19 cellular contexts compared by ENCODE assay signal in the genomic region with DNA sequence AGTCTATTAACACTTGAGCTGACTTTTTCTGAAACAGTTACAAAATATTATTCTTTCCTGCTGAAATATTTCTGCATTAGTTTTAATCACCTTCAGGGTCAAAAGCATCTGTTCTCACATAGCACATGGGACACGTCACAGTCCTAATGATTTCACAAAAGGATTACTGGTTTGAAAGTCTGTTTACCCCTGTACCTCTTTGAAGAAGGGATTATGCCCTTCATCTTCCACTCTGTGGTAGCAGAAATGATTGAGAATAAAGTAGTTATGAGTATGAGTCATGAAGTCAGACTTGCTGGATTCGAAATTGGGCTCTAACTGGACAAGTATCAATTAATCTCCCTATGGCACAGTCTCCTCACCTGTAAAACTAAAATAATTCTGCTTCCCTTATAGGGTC.
"Had no signal": no experiment of that assay in that cellular context is flagged by ENCODE, and none has a peak within 500 bp of the region (broad histone marks: within the 10 kb centered on the region; RNA-seq: fewer than 3 reads in every experiment).

No MANE protein-coding gene starts in this region.

- FAIRE-seq: keratinocyte had no signal

- H3K27me3 ChIP-seq: foreskin keratinocyte had no signal

- H3K4me1 ChIP-seq: foreskin keratinocyte had no signal

- H3K36me3 Mint-ChIP-seq: activated naive CD4-positive, alpha-beta T cell treated with anti-CD3 and anti-CD28 coated beads, Interleukin-2, amount 50 U/mL, for 24 hours; natural killer cell treated with Interleukin-12 subunit alpha and Interleukin-12 subunit beta and Interleukin-15 and Interleukin-18, amount 100 ng/mL, for 72 hours had no signal

- H3K4me1 Mint-ChIP-seq: activated CD4-positive, alpha-beta memory T cell treated with anti-CD3 and anti-CD28 coated beads, Interleukin-2, amount 10 ng/mL, durations not matched to agents 7 days and 5 days; activated naive CD4-positive, alpha-beta T cell treated with anti-CD3 and anti-CD28 coated beads, Interleukin-2, amount 50 U/mL, for 24 hours had no signal

- DNase-seq: activated CD4-positive, alpha-beta memory T cell treated with anti-CD3 and anti-CD28 coated beads, Interleukin-2, amount 10 ng/mL, durations not matched to agents 7 days and 5 days; activated CD4-positive, alpha-beta T cell treated with anti-CD3 and anti-CD28 coated beads for 48 hours; activated CD4-positive, CD25-positive, alpha-beta regulatory T cell; activated effector memory CD4-positive, alpha-beta T cell treated with anti-CD3 and anti-CD28 coated beads, Interleukin-2, amount 50 U/mL, for 16 hours; activated T-cell treated with anti-CD3 and anti-CD28 coated beads, Interleukin-2, amount 50 U/mL, for 4 hours; dermis blood vessel endothelial cell; effector memory CD4-positive, alpha-beta T cell; foreskin keratinocyte; hypothalamus; stimulated activated CD4-positive, alpha-beta T cell treated with anti-CD3 and anti-CD28 coated beads, Interleukin-12 subunit alpha, Interleukin-12 subunit beta, amount 100 ng/mL, for 4 hours; stimulated activated CD4-positive, alpha-beta T cell treated with anti-CD3 and anti-CD28 coated beads, Interleukin-1b, Interleukin-23, amount 100 ng/mL, for 48 hours; stimulated activated CD8-positive, alpha-beta memory T cell treated with anti-CD3 and anti-CD28 coated beads, Interleukin-4, amount 100 ng/mL, for 48 hours; stimulated activated naive CD4-positive, alpha-beta T cell; T-helper 1 cell; T1000 had no signal

- H3K27ac Mint-ChIP-seq: activated CD4-positive, alpha-beta memory T cell treated with anti-CD3 and anti-CD28 coated beads, Interleukin-2, amount 10 ng/mL, durations not matched to agents 7 days and 5 days; activated naive CD4-positive, alpha-beta T cell treated with anti-CD3 and anti-CD28 coated beads, Interleukin-2, amount 50 U/mL, for 24 hours; natural killer cell treated with Interleukin-12 subunit alpha and Interleukin-12 subunit beta and Interleukin-15 and Interleukin-18, amount 100 ng/mL, for 72 hours had no signal

- H3K27me3 Mint-ChIP-seq: activated CD4-positive, alpha-beta memory T cell treated with anti-CD3 and anti-CD28 coated beads, Interleukin-2, amount 10 ng/mL, durations not matched to agents 7 days and 5 days; natural killer cell treated with Interleukin-12 subunit alpha and Interleukin-12 subunit beta and Interleukin-15 and Interleukin-18, amount 100 ng/mL, for 72 hours had no signal

- H3K9me3 Mint-ChIP-seq: activated CD4-positive, alpha-beta memory T cell treated with anti-CD3 and anti-CD28 coated beads, Interleukin-2, amount 10 ng/mL, durations not matched to agents 7 days and 5 days; activated naive CD4-positive, alpha-beta T cell treated with anti-CD3 and anti-CD28 coated beads, Interleukin-2, amount 50 U/mL, for 24 hours; activated T-cell treated with anti-CD3 and anti-CD28 coated beads, Interleukin-2, amount 50 U/mL, for 4 hours had no signal

- H3K27ac ChIP-seq: foreskin keratinocyte had no signal

- H3K4me3 ChIP-seq: lung had no signal

- ATAC-seq: activated T-cell treated with anti-CD3 and anti-CD28 coated beads, Interleukin-2, amount 50 U/mL, for 4 hours; foreskin keratinocyte; natural killer cell treated with Interleukin-12 subunit alpha and Interleukin-12 subunit beta and Interleukin-15 and Interleukin-18, amount 100 ng/mL, for 72 hours had no signal

- H3K4me3 Mint-ChIP-seq: activated CD4-positive, alpha-beta memory T cell treated with anti-CD3 and anti-CD28 coated beads, Interleukin-2, amount 10 ng/mL, durations not matched to agents 7 days and 5 days; activated naive CD4-positive, alpha-beta T cell treated with anti-CD3 and anti-CD28 coated beads, Interleukin-2, amount 50 U/mL, for 24 hours; activated T-cell treated with anti-CD3 and anti-CD28 coated beads, Interleukin-2, amount 50 U/mL, for 4 hours; natural killer cell treated with Interleukin-12 subunit alpha and Interleukin-12 subunit beta and Interleukin-15 and Interleukin-18, amount 100 ng/mL, for 72 hours had no signal
